Comparison of ENCODE assay signal across 14 cellular contexts in the genomic region with DNA sequence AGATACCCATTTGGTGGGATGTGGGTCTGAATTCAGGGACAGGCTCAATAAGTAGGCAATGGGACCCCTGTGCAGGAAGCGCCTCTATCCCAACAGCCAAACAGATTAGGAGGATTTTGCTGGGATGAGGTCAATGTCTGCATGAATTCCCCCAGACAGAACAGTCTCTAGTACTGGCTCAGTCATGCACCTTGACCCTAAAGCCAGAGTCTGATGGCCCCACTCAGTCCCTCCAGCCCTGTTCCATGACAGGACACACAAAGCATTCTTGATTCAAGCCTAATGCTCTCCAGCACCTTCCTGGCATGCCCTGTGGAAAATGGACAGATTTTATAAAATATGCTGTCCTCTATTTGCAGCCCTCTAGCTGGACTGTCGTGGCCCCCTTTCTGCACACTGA. TPM values are rescaled to one million over a fixed set of nuclear protein-coding genes. Genes with fewer than 3 reads are reported as not detected.
A peak's percentile ranks its signal among the peaks of the same experiment; 100 is the strongest.
DNase-seq lines count a peak whose midpoint lies in the region; ATAC-seq, FAIRE-seq and TF ChIP-seq lines count a peak whose summit lies in the region.
"Had no signal": no experiment of that assay in that cellular context is flagged by ENCODE, and none has a peak within 500 bp of the region (broad histone marks: within the 10 kb centered on the region; RNA-seq: fewer than 3 reads in every experiment).

No MANE protein-coding gene starts in this region.

- H3K9me2 ChIP-seq in MM.1S (replicated peaks; ENCODE audit: insufficient read depth, low read length): no peaks in the 10 kb centered on the region

- no peak overlapping the region for H3K27ac ChIP-seq in A549
- no peak overlapping the region for H3K27ac ChIP-seq in MM.1S (ENCODE audit: low read length)
- H3K27ac ChIP-seq in K562 (ENCODE audit: extremely low read depth, low read depth, low read length): no peak overlapping the region
- H3K27ac ChIP-seq in sigmoid colon: no peak overlapping the region
- no peak overlapping the region for H3K27ac ChIP-seq in foreskin keratinocyte
- H3K27ac ChIP-seq: SJSA1 had no signal

- no peak for TF ChIP-seq RAD21 in A549 (conservative IDR thresholded peaks at IDR 0.05 in 1 of 2, IDR thresholded peaks at IDR 0.05 in 1 of 2)
- TF ChIP-seq RAD21 in K562 (CRISPR knock-in tag; conservative IDR thresholded peaks at IDR 0.05 in 1 of 2, IDR thresholded peaks at IDR 0.05 in 1 of 2): no peak

- CTCF ChIA-PET in A549 (lab: Yijun Ruan, JAX): interaction anchor here (0.7 to 2.4 kb wide), 12 partner anchors 9 to 388 kb away, joined by 3 to 11 read pairs (median 4); a partner anchor contains a TSS
- CTCF ChIA-PET in K562 (lab: Yijun Ruan, JAX; ENCODE audit: low intra/inter-chr PET ratio): interaction anchor here (0.8 to 2.1 kb wide), 3 partner anchors 79 to 388 kb away, joined by 4 to 12 read pairs (median 5); a partner anchor contains a TSS

- intact Hi-C loops in K562 (cut with micrococcal nuclease) (loop anchor here (1.0 to 5.0 kb wide), 3 partner anchors 114 to 389 kb away; a partner anchor contains a TSS), sigmoid colon (cut with DNase I) (no loop called here)

- TF ChIP-seq POLR2A in A549 (IDR thresholded peaks at IDR 0.05; ENCODE audit: low read length) (no peak), K562 (conservative IDR thresholded peaks at IDR 0.05) (no peak), sigmoid colon (IDR thresholded peaks at IDR 0.05) (no peak)

- H3K4me3 ChIP-seq in A549 (no peak overlapping the region), MM.1S (ENCODE audit: low read length) (no peak overlapping the region), K562 (no peak overlapping the region), sigmoid colon (no peak overlapping the region)
- H3K4me3 ChIP-seq: SJSA1 had no signal

- H3K4me2 ChIP-seq in A549 (no peak overlapping the region), MM.1S (ENCODE audit: low read depth, low read length) (no peak overlapping the region), K562 (ENCODE audit: insufficient read depth, low read length) (no peak overlapping the region)

- H3K27me3 ChIP-seq in MM.1S (replicated peaks; ENCODE audit: insufficient read depth, low read length) (no peaks in the 10 kb centered on the region), K562 (ENCODE audit: control insufficient read depth in 2 of 2, insufficient read depth in 2 of 2, low read length in 2 of 2) (peaks cover 12 to 25% of the 10 kb centered on the region in 2 experiments; a peak in 4 of 5 replicates), sigmoid colon (no peaks in the 10 kb centered on the region), foreskin keratinocyte (peaks cover 16% of the 10 kb centered on the region)

- POLR2A ChIA-PET in A549 (lab: Yijun Ruan, JAX): no interaction called here
- POLR2A ChIA-PET in K562 (lab: Yijun Ruan, JAX): interaction anchor here (0.6 to 0.7 kb wide), 2 partner anchors 10 to 80 kb away, joined by 3 read pairs; no protein-coding TSS in a partner anchor

- H3K79me2 ChIP-seq in MM.1S (ENCODE audit: low read length): no peaks in the 10 kb centered on the region
- H3K79me2 ChIP-seq in K562 (ENCODE audit: control insufficient read depth, insufficient read depth, low read length): no peaks in the 10 kb centered on the region

- peak; percentile 62 to 64; a peak in 3 of 6 replicates for ATAC-seq in A549
- peak; percentile 9 for ATAC-seq in GM18868 (IDR thresholded peaks at IDR 0.05; ENCODE audit: unreplicated experiment)
- ATAC-seq in K562: peak; percentile 69
- no peak for ATAC-seq in GM18858 (IDR thresholded peaks at IDR 0.05; ENCODE audit: unreplicated experiment)
- no peak for ATAC-seq in foreskin keratinocyte

- no TSS peak for BruUV-seq in K562 (replicated peaks; lab: Mats Ljungman, UMichigan)

- in situ Hi-C loops in K562 (cut with MboI): loop anchor here (25.0 kb wide), 2 partner anchors 374 to 724 kb away; no protein-coding TSS in a partner anchor

- H3K9me3 ChIP-seq in A549 (no peaks in the 10 kb centered on the region), MM.1S (replicated peaks; ENCODE audit: insufficient read depth, low read length) (no peaks in the 10 kb centered on the region), K562 (replicated peaks; ENCODE audit: control insufficient read depth, insufficient read depth, low read depth, low read length) (no peaks in the 10 kb centered on the region), sigmoid colon (no peaks in the 10 kb centered on the region)
- H3K9me3 ChIP-seq: SJSA1 had no signal

- H3F3A ChIP-seq in MM.1S (ENCODE audit: insufficient read depth, low read length): no peaks in the 10 kb centered on the region

- no peak for TF ChIP-seq CTCF in A549 (IDR thresholded peaks at IDR 0.05)
- no peak for TF ChIP-seq CTCF in MM.1S (IDR thresholded peaks at IDR 0.05; ENCODE audit: low read length)
- TF ChIP-seq CTCF in K562 (IDR thresholded peaks at IDR 0.05 in 2 of 3, conservative IDR thresholded peaks at IDR 0.05 in 1 of 3; ENCODE audit: insufficient read depth in 2 of 3, low read depth in 1 of 3, low read length in 3 of 3): no peak
- TF ChIP-seq CTCF in sigmoid colon (IDR thresholded peaks at IDR 0.05): no peak
- no peak for TF ChIP-seq CTCF in foreskin keratinocyte (conservative IDR thresholded peaks at IDR 0.05)

- WGBS in A549 (ENCODE audit: missing lambda C conversion rate): 13% methylated on average over 2 of the region's 2 CpGs
- 4% methylated on average over 2 of the region's 2 CpGs for WGBS in K562 (ENCODE audit: insufficient coverage, low coverage, missing lambda C conversion rate)
- WGBS in sigmoid colon, 2 donors: 82 to 89% methylated on average over 2 of the region's 2 CpGs

- DNase-seq in A549 (ENCODE audit: low read depth in 1 of 2, low spot score in 1 of 2) (no peak), MM.1S (no peak), K562 (ENCODE audit: extremely low read depth in 1 of 4, low spot score in 3 of 4) (peak in 1 of 4 experiments; percentile 12), sigmoid colon (no peak), foreskin keratinocyte (no peak)
- DNase-seq: NCI-H187 treated with DMSO at 0.1 percent for 48 hours, Right ventricle myocardium superior had no signal

- H3K36me3 ChIP-seq in MM.1S (replicated peaks; ENCODE audit: insufficient read depth, low read length) (no peaks in the 10 kb centered on the region), K562 (ENCODE audit: control insufficient read depth, insufficient read depth, low read length) (no peaks in the 10 kb centered on the region), sigmoid colon (no peaks in the 10 kb centered on the region)
- H3K36me3 ChIP-seq: SJSA1 had no signal

- no peak overlapping the region for H3K9ac ChIP-seq in MM.1S (ENCODE audit: low read length)
- H3K9ac ChIP-seq in K562 (ENCODE audit: insufficient read depth in 1 of 2, low read depth in 2 of 2, low read length in 2 of 2): no peak overlapping the region

- H3K9me1 ChIP-seq in K562 (ENCODE audit: control insufficient read depth, insufficient read depth, low read length): no peaks in the 10 kb centered on the region

- H3K4me1 ChIP-seq in A549 (no peaks in the 10 kb centered on the region), MM.1S (ENCODE audit: low read length) (no peaks in the 10 kb centered on the region), K562 (replicated peaks in 1 of 2; ENCODE audit: control insufficient read depth in 2 of 2, insufficient read depth in 2 of 2, low read length in 2 of 2) (no peaks in the 10 kb centered on the region), sigmoid colon (no peaks in the 10 kb centered on the region), foreskin keratinocyte (no peaks in the 10 kb centered on the region)
- H3K4me1 ChIP-seq: SJSA1 had no signal

- peak overlapping the region; percentile 50; the same call in 1 of the 2 replicates for H2AFZ ChIP-seq in MM.1S (ENCODE audit: low read length)
- H2AFZ ChIP-seq in K562 (ENCODE audit: low read depth, low read length): no peak overlapping the region

- H4K20me1 ChIP-seq in MM.1S (ENCODE audit: insufficient read depth, low read length) (no peaks in the 10 kb centered on the region), K562 (replicated peaks; ENCODE audit: control insufficient read depth, insufficient read depth, low read length) (no peaks in the 10 kb centered on the region)

- no peak for TF ChIP-seq EP300 in A549 (IDR thresholded peaks at IDR 0.05)
- TF ChIP-seq EP300 in K562 (IDR thresholded peaks at IDR 0.05; ENCODE audit: low read length): no peak
- TF ChIP-seq EP300 in sigmoid colon (IDR thresholded peaks at IDR 0.05): no peak

- no peak for FAIRE-seq in A549 (lab: Jason Lieb, UNC)
- FAIRE-seq in K562 (lab: Jason Lieb, UNC): no peak

TF ChIP-seq in A549, 52 proteins besides CTCF, POLR2A, EP300 and RAD21 (continues in another document):
- TF ChIP-seq JUNB (IDR thresholded peaks at IDR 0.05): no peak
- TF ChIP-seq MAFK (IDR thresholded peaks at IDR 0.05; ENCODE audit: partially characterized antibody): no peak

TF ChIP-seq in K562, 482 proteins besides CTCF, POLR2A, EP300 and RAD21 (continues in another document):
- TF ChIP-seq SMC3 (conservative IDR thresholded peaks at IDR 0.05; ENCODE audit: insufficient read depth, low read depth, low read length): no peak

RNA-seq across cellular contexts. Expression of a gene that starts 49.8 kb away (rescaled TPM):
- polyA plus RNA-seq in A549 (2011; rRNA removed) (0.05 and 0.07 TPM in 2 replicates), A549 (2017; fragmentation: RNase III; extraction: RNeasy Plus Mini Kit Qiagen cat#74134 plus additional on column Dnase treatment) (0.04 to 0.07 TPM (median 0.07 TPM) in 3 replicates), K562 (2011; rRNA removed) (0.03 TPM in 2 replicates), K562 (2014; fragmentation: Illumina TruSeq; extraction: Trizol) (0.03 TPM in 1 of 2 replicates, not detected in the other), K562 (2014; fragmentation: Nextera tagmentation; extraction: Ambion mirVana) (under 1 TPM in 1 of 2 experiments, not detected in 1; 0.01 TPM), K562 (2014; rRNA removed) (not detected in 2 replicates), sigmoid colon (1 to 10 TPM in 2 of 3 donors, under 1 TPM in 1; 0.63 to 1.2 (median 1.2) TPM), foreskin keratinocyte (0.03 TPM in 1 of 2 replicates, not detected in the other)
- polyA plus RNA-seq in A549 (2012; cell fraction: cytosol; rRNA removed): not detected in 2 replicates
- polyA plus RNA-seq in A549 (2012; cell fraction: nucleus; rRNA removed): not detected in 2 replicates
- polyA minus RNA-seq in A549 (2011; rRNA and poly(A)+ RNA removed): not detected in 2 replicates
- not detected in 2 replicates for total RNA-seq in K562 (2011; cell fraction: chromatin; rRNA removed; ENCODE audit: low replicate concordance)
- total RNA-seq in K562 (2011; cell fraction: nucleolus; rRNA removed): not detected in 2 replicates
- total RNA-seq in K562 (2011; cell fraction: nucleoplasm; rRNA removed): not detected in 2 replicates
- total RNA-seq in K562 (2014; rRNA removed) (not detected in 2 replicates), K562 (2014; rRNA removed; fragmentation: Illumina TruSeq; extraction: Trizol) (0.04 TPM in 1 of 2 replicates, not detected in the other), K562 (2015; rRNA removed; fragmentation: Illumina TruSeq; extraction: Trizol) (not detected in 2 replicates), K562 (2021) (not detected in 2 replicates), sigmoid colon (not detected), foreskin keratinocyte (0.07 TPM in 2 replicates)
- polyA plus RNA-seq in K562 (2011; cell fraction: cytosol; rRNA removed): not detected in 2 replicates
- not detected in 2 replicates for polyA plus RNA-seq in K562 (2011; cell fraction: nucleus; rRNA removed)
- polyA plus RNA-seq in K562 (2012): 0.03 TPM in 2 replicates
- 0.11 and 0.12 TPM in 2 replicates for polyA minus RNA-seq in K562 (2011; rRNA and poly(A)+ RNA removed)
- polyA minus RNA-seq in K562 (2011; cell fraction: cytosol; rRNA and poly(A)+ RNA removed): not detected in 2 replicates
- not detected in 2 replicates for polyA minus RNA-seq in K562 (2011; cell fraction: nucleus; rRNA and poly(A)+ RNA removed)
- total RNA-seq: CD4-positive, alpha-beta memory T cell; H4; PC-3; Right ventricle myocardium superior; RPMI7951 had no signal
- polyA plus RNA-seq: CD4-positive, alpha-beta memory T cell had no signal

Comparison
In these comparisons a context has a peak if more than half of its experiments do, and no peak if none do; other contexts are left out.
1. ATAC-seq: peak in A549 (2 of 2), GM18868 (single experiment) and K562 (single experiment); none in GM18858 (single experiment) and foreskin keratinocyte (single experiment).